ENCODE assay signal across 9 cellular contexts in genomic region chr11:59135648-59136461, GRCh38. TPM values are rescaled to one million over a fixed set of nuclear protein-coding genes. Genes with fewer than 3 reads are reported as not detected.
DNase-seq lines count a peak whose midpoint lies in the region; ATAC-seq and TF ChIP-seq lines count a peak whose summit lies in the region.
"Had no signal": no experiment of that assay in that cellular context is flagged by ENCODE, and none has a peak within 500 bp of the region (broad histone marks: within the 10 kb centered on the region; RNA-seq: fewer than 3 reads in every experiment).

No MANE protein-coding gene starts in this region.

- H3K27ac ChIP-seq in substantia nigra (ENCODE audit: low read depth, low read length, poor library complexity, severe bottlenecking), result no peak overlapping the region

- peak; percentile 47 for DNase-seq in DMS53 treated with DMSO at 0.1 percent for 48 hours (lab: John Stamatoyannopoulos, UW; ENCODE audit: unreplicated experiment)
- DNase-seq in Jurkat, Clone E6-1 (ENCODE audit: low read depth, low spot score), result peak; percentile 81
- peak; percentile 31 to 40 for DNase-seq in SHP77 (lab: John Stamatoyannopoulos, UW)
- DNase-seq in activated T-helper 2 cell treated with anti-CD3 and anti-CD28 coated beads, Interferon-gamma antibody, Interleukin-2, Interleukin-4, amounts not matched to agents 10 μg/mL and 5 μg/mL and 100 μg/mL, durations not matched to agents 14 hours and 24 hours and 36 hours (ENCODE audit: low spot score), result peak; percentile 81
- peak; percentile 61 to 90 for DNase-seq in foreskin fibroblast
- peak; percentile 64 for DNase-seq in occipital lobe (lab: John Stamatoyannopoulos, UW)
- peak in 46 of 49 donors; percentile 5 to 81 (median 57) for DNase-seq in substantia nigra (lab: John Stamatoyannopoulos, UW)

- peaks cover 26% of the 10 kb centered on the region for H3K9me3 Mint-ChIP-seq in activated T-helper 2 cell treated with anti-CD3 and anti-CD28 coated beads, Interferon-gamma antibody, Interleukin-2, Interleukin-4, amounts not matched to agents 10 μg/mL and 5 μg/mL and 100 μg/mL, durations not matched to agents 14 hours and 24 hours and 36 hours

- intact Hi-C loops in activated T-helper 2 cell treated with anti-CD3 and anti-CD28 coated beads, Interferon-gamma antibody, Interleukin-2, Interleukin-4, amounts not matched to agents 10 μg/mL and 5 μg/mL and 100 μg/mL, durations not matched to agents 14 hours and 24 hours and 36 hours (cut with micrococcal nuclease), result loop anchor here (1.0 kb wide), 2 partner anchors 39 to 83 kb away; no protein-coding TSS in a partner anchor

- H3K4me3 ChIP-seq in Jurkat, Clone E6-1 (ENCODE audit: low read length), result no peak overlapping the region
- peak overlapping the region in 1 of 2 donors; percentile 14 for H3K4me3 ChIP-seq in foreskin fibroblast (ENCODE audit: low read depth in 1 of 2, low read length in 2 of 2)

- peaks cover 15% of the 10 kb centered on the region for H3K4me1 Mint-ChIP-seq in activated T-helper 2 cell treated with anti-CD3 and anti-CD28 coated beads, Interferon-gamma antibody, Interleukin-2, Interleukin-4, amounts not matched to agents 10 μg/mL and 5 μg/mL and 100 μg/mL, durations not matched to agents 14 hours and 24 hours and 36 hours (ENCODE audit: low read depth)

- peaks cover 52% of the 10 kb centered on the region for H3K36me3 Mint-ChIP-seq in activated T-helper 2 cell treated with anti-CD3 and anti-CD28 coated beads, Interferon-gamma antibody, Interleukin-2, Interleukin-4, amounts not matched to agents 10 μg/mL and 5 μg/mL and 100 μg/mL, durations not matched to agents 14 hours and 24 hours and 36 hours (ENCODE audit: low read depth)

- peak; percentile 98 for ATAC-seq in GM21717 (IDR thresholded peaks at IDR 0.05; ENCODE audit: unreplicated experiment)

- peak overlapping the region; percentile 67 for H3K27ac Mint-ChIP-seq in activated T-helper 2 cell treated with anti-CD3 and anti-CD28 coated beads, Interferon-gamma antibody, Interleukin-2, Interleukin-4, amounts not matched to agents 10 μg/mL and 5 μg/mL and 100 μg/mL, durations not matched to agents 14 hours and 24 hours and 36 hours

- peak overlapping the region; percentile 61 for H3K4me3 Mint-ChIP-seq in activated T-helper 2 cell treated with anti-CD3 and anti-CD28 coated beads, Interferon-gamma antibody, Interleukin-2, Interleukin-4, amounts not matched to agents 10 μg/mL and 5 μg/mL and 100 μg/mL, durations not matched to agents 14 hours and 24 hours and 36 hours (ENCODE audit: low read depth)

- TF ChIP-seq CTCF in foreskin fibroblast (IDR thresholded peaks at IDR 0.05; ENCODE audit: low read depth, low read length), result peak; percentile 100

- H3K27me3 Mint-ChIP-seq in activated T-helper 2 cell treated with anti-CD3 and anti-CD28 coated beads, Interferon-gamma antibody, Interleukin-2, Interleukin-4, amounts not matched to agents 10 μg/mL and 5 μg/mL and 100 μg/mL, durations not matched to agents 14 hours and 24 hours and 36 hours (ENCODE audit: low read depth), result no peaks in the 10 kb centered on the region

RNA-seq across cellular contexts. Expression of gene FAM111A, which starts 6.8 kb away (rescaled TPM):
- polyA plus RNA-seq in Jurkat, Clone E6-1 (2012; ENCODE audit: insufficient read depth, insufficient read length), result 65.8 TPM
- 66.2 and 69.1 TPM in 2 replicates for total RNA-seq in activated T-helper 2 cell treated with anti-CD3 and anti-CD28 coated beads, Interferon-gamma antibody, Interleukin-2, Interleukin-4, amounts not matched to agents 10 μg/mL and 5 μg/mL and 100 μg/mL, durations not matched to agents 14 hours and 24 hours and 36 hours
- 10.5 TPM for total RNA-seq in occipital lobe

RNA-seq across cellular contexts. Expression of gene FAM111B, which starts 28.8 kb away (rescaled TPM):
- 26.3 TPM for polyA plus RNA-seq in Jurkat, Clone E6-1 (2012; ENCODE audit: insufficient read depth, insufficient read length)
- total RNA-seq in activated T-helper 2 cell treated with anti-CD3 and anti-CD28 coated beads, Interferon-gamma antibody, Interleukin-2, Interleukin-4, amounts not matched to agents 10 μg/mL and 5 μg/mL and 100 μg/mL, durations not matched to agents 14 hours and 24 hours and 36 hours, result 57.6 and 59.4 TPM in 2 replicates
- total RNA-seq in occipital lobe, result 3.9 TPM

RNA-seq across cellular contexts. Expression of gene DTX4, which starts 36.1 kb away (rescaled TPM):
- polyA plus RNA-seq in Jurkat, Clone E6-1 (2012; ENCODE audit: insufficient read depth, insufficient read length), result 7.2 TPM
- total RNA-seq in activated T-helper 2 cell treated with anti-CD3 and anti-CD28 coated beads, Interferon-gamma antibody, Interleukin-2, Interleukin-4, amounts not matched to agents 10 μg/mL and 5 μg/mL and 100 μg/mL, durations not matched to agents 14 hours and 24 hours and 36 hours, result 0.09 and 0.68 TPM in 2 replicates
- 43.7 TPM for total RNA-seq in occipital lobe

RNA-seq across cellular contexts. Expression of gene GLYATL1B, which starts 49.7 kb away (rescaled TPM):
- not detected for polyA plus RNA-seq in Jurkat, Clone E6-1 (2012; ENCODE audit: insufficient read depth, insufficient read length)
- not detected in 2 replicates for total RNA-seq in activated T-helper 2 cell treated with anti-CD3 and anti-CD28 coated beads, Interferon-gamma antibody, Interleukin-2, Interleukin-4, amounts not matched to agents 10 μg/mL and 5 μg/mL and 100 μg/mL, durations not matched to agents 14 hours and 24 hours and 36 hours
- not detected for total RNA-seq in occipital lobe
- total RNA-seq: glomerular endothelial cell had no signal

Comparison
In these comparisons a context has a peak if more than half of its experiments do, and no peak if none do; other contexts are left out.
1. RNA of gene FAM111B, which starts 28.8 kb away (total RNA-seq): 57.6 to 59.4 TPM in activated T-helper 2 cell treated with anti-CD3 and anti-CD28 coated beads, Interferon-gamma antibody, Interleukin-2, Interleukin-4, amounts not matched to agents 10 μg/mL and 5 μg/mL and 100 μg/mL, durations not matched to agents 14 hours and 24 hours and 36 hours; 3.9 TPM in occipital lobe (single experiment); every median in the first group is over 10 times any median in the second.
2. RNA of gene DTX4, which starts 36.1 kb away (total RNA-seq): 43.7 TPM in occipital lobe (single experiment); 0.09 to 0.68 TPM in activated T-helper 2 cell treated with anti-CD3 and anti-CD28 coated beads, Interferon-gamma antibody, Interleukin-2, Interleukin-4, amounts not matched to agents 10 μg/mL and 5 μg/mL and 100 μg/mL, durations not matched to agents 14 hours and 24 hours and 36 hours; every median in the first group is over 10 times any median in the second.
3. Peak in every context shown above with its lines, with median percentiles within 50 percentile points of each other: DNase-seq.